Comparison of ENCODE assay signal across 8 cellular contexts in genomic region chr19:42281175-42282035, GRCh38. TPM values are rescaled to one million over a fixed set of nuclear protein-coding genes. Genes with fewer than 3 reads are reported as not detected.
DNase-seq lines count a peak whose midpoint lies in the region; ATAC-seq and TF ChIP-seq lines count a peak whose summit lies in the region.

No MANE protein-coding gene starts in this region.

- H3K27me3 ChIP-seq in NT2/D1 (ENCODE audit: insufficient read depth, insufficient read length) (no peaks in the 10 kb centered on the region), kidney epithelial cell (ENCODE audit: control insufficient read depth, insufficient read depth, low read length) (no peaks in the 10 kb centered on the region)

- no peaks in the 10 kb centered on the region for H3K9me3 Mint-ChIP-seq in stimulated activated naive B cell treated with anti-CD40 and anti-IgM and Interleukin-4, amounts not matched to agents 10 μg/mL and 1 μg/mL and 100 μg/mL, for 72 hours

- H3K36me3 Mint-ChIP-seq in stimulated activated naive B cell treated with anti-CD40 and anti-IgM and Interleukin-4, amounts not matched to agents 10 μg/mL and 1 μg/mL and 100 μg/mL, for 72 hours: peaks cover 4 to 10% of the 10 kb centered on the region in 2 donors

- peaks cover 8% of the 10 kb centered on the region for H3K36me3 ChIP-seq in NT2/D1 (ENCODE audit: insufficient read depth, insufficient read length, low read length)
- H3K36me3 ChIP-seq in kidney epithelial cell (ENCODE audit: control insufficient read depth, insufficient read depth, low read length): no peaks in the 10 kb centered on the region

- no peaks in the 10 kb centered on the region for H3K27me3 Mint-ChIP-seq in stimulated activated naive B cell treated with anti-CD40 and anti-IgM and Interleukin-4, amounts not matched to agents 10 μg/mL and 1 μg/mL and 100 μg/mL, for 72 hours

- no peaks in the 10 kb centered on the region for H3K9me3 ChIP-seq in NT2/D1 (ENCODE audit: insufficient read depth, low read length)

- peaks cover 34% of the 10 kb centered on the region for H3K4me1 ChIP-seq in NT2/D1 (ENCODE audit: insufficient read depth, insufficient read length)

- H3K4me3 Mint-ChIP-seq in stimulated activated naive B cell treated with anti-CD40 and anti-IgM and Interleukin-4, amounts not matched to agents 10 μg/mL and 1 μg/mL and 100 μg/mL, for 72 hours: peak overlapping the region; percentile 87 to 89

- ATAC-seq in stimulated activated naive B cell treated with anti-CD40 and anti-IgM and Interleukin-4, amounts not matched to agents 10 μg/mL and 1 μg/mL and 100 μg/mL, for 72 hours (replicated peaks): peak; percentile 1 to 5
- ATAC-seq in GM21447 (IDR thresholded peaks at IDR 0.05; ENCODE audit: unreplicated experiment) (no peak), HG03045 (IDR thresholded peaks at IDR 0.05; ENCODE audit: unreplicated experiment) (no peak)

- DNase-seq in A172 (ENCODE audit: low spot score) (peak; percentile 74), NT2/D1 (ENCODE audit: low read depth, low spot score) (no peak), caudate nucleus (lab: John Stamatoyannopoulos, UW) (peak in 57 of 61 donors; percentile 25 to 92 (median 75)), kidney epithelial cell (ENCODE audit: low read depth) (no peak)
- peak; percentile 32 for DNase-seq in stimulated activated naive B cell treated with anti-CD40 and anti-IgM and Interleukin-4, amounts not matched to agents 10 μg/mL and 1 μg/mL and 100 μg/mL, for 72 hours

- H3K27ac Mint-ChIP-seq in stimulated activated naive B cell treated with anti-CD40 and anti-IgM and Interleukin-4, amounts not matched to agents 10 μg/mL and 1 μg/mL and 100 μg/mL, for 72 hours: peak overlapping the region; percentile 91

- H3K4me3 ChIP-seq in NT2/D1 (ENCODE audit: insufficient read length, low read depth): peak overlapping the region; percentile 77
- peak overlapping the region; percentile 62 for H3K4me3 ChIP-seq in kidney epithelial cell (ENCODE audit: low read depth, low read length)

- H3K9ac ChIP-seq in NT2/D1 (ENCODE audit: insufficient read length, low read depth): peak overlapping the region; percentile 79

- TF ChIP-seq CTCF in GM12874 (IDR thresholded peaks at IDR 0.05; ENCODE audit: insufficient read depth, low read depth, low read length) (peak; percentile 34; the same call in 1 of the 2 replicates), kidney epithelial cell (IDR thresholded peaks at IDR 0.05; ENCODE audit: insufficient read depth, low read length, poor library complexity, severe bottlenecking) (no peak)

- peak overlapping the region; percentile 99 for H3K27ac ChIP-seq in caudate nucleus (ENCODE audit: low read depth, low read length)

- H3K4me1 Mint-ChIP-seq in stimulated activated naive B cell treated with anti-CD40 and anti-IgM and Interleukin-4, amounts not matched to agents 10 μg/mL and 1 μg/mL and 100 μg/mL, for 72 hours: peaks cover 46 to 47% of the 10 kb centered on the region in 2 donors

RNA-seq across cellular contexts. Expression of gene CIC, which starts 12.4 kb away (rescaled TPM):
- 25.3 and 48.5 TPM in 2 replicates for total RNA-seq in A172 (2014; rRNA removed; shearing (Covaris generic))
- 39.4 and 41.7 TPM in 2 replicates for total RNA-seq in kidney epithelial cell

RNA-seq across cellular contexts. Expression of gene PRR19, which starts 20.5 kb away (rescaled TPM):
- total RNA-seq in A172 (2014; rRNA removed; shearing (Covaris generic)): 2.2 and 3.7 TPM in 2 replicates
- 0.55 and 0.92 TPM in 2 replicates for total RNA-seq in kidney epithelial cell

RNA-seq across cellular contexts. Expression of gene PAFAH1B3, which starts 21.0 kb away (rescaled TPM):
- total RNA-seq in A172 (2014; rRNA removed; shearing (Covaris generic)): 144 and 170 TPM in 2 replicates
- 106 and 113 TPM in 2 replicates for total RNA-seq in kidney epithelial cell

RNA-seq across cellular contexts. Expression of gene ERF, which starts 26.5 kb away (rescaled TPM):
- total RNA-seq in A172 (2014; rRNA removed; shearing (Covaris generic)): 43.6 and 52.8 TPM in 2 replicates
- total RNA-seq in kidney epithelial cell: 31.6 and 48.8 TPM in 2 replicates

RNA-seq across cellular contexts. Expression of gene TMEM145, which starts 31.7 kb away (rescaled TPM):
- not detected in 2 replicates for total RNA-seq in A172 (2014; rRNA removed; shearing (Covaris generic))
- total RNA-seq in kidney epithelial cell: 0.54 and 4.9 TPM in 2 replicates

Comparison
In these comparisons a context has a peak if more than half of its experiments do, and no peak if none do; other contexts are left out.
1. DNase-seq: peak in A172 (single experiment), caudate nucleus (57 of 61) and stimulated activated naive B cell treated with anti-CD40 and anti-IgM and Interleukin-4, amounts not matched to agents 10 μg/mL and 1 μg/mL and 100 μg/mL, for 72 hours (single experiment); none in NT2/D1 (single experiment) and kidney epithelial cell (single experiment).
2. ATAC-seq: peak in stimulated activated naive B cell treated with anti-CD40 and anti-IgM and Interleukin-4, amounts not matched to agents 10 μg/mL and 1 μg/mL and 100 μg/mL, for 72 hours (2 of 2); none in GM21447 (single experiment) and HG03045 (single experiment).